ENCODE assay signal across 1 cellular context in the genomic region with DNA sequence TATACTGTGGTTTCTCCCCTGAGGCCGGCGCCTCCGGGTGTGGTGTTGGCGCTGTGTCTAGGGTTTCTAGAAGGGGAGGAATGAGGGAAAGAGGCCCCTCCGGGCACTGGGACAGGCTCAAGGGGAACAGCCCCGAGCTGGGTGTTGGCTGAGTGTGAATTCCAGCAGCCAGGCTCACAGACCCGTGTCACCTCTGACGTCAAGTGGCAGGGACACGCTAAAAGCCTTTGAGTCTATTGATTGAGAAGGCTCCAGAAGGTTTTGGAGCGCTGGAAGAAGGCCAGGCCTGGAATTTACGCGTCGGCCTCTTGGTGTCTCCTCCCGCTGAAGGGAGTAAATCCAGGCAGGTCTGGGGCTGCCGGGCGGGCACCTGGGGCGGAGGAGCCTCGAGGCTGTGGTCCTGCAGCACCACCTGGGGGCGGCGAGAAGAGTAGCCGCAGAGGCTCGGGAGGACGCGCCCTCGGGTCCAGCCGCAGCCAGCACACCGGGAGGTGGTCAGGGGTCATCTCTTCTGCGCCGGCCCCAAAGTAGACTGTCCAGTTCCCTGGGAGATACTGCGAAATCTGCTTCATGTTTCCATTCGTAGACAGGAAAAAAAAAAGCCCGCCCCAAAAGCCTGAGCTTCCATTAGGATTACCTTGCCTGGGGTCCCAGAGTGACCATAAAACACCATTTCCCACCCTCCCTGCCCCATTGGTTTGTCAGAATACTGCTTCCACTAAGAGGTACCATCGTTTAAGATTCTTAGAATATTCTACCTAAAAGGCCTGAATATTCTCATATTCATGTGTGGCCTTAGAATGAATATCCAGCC.
TF ChIP-seq lines count a peak whose summit lies in the region.

No MANE protein-coding gene starts in this region.

TF ChIP-seq in HepG2, 621 proteins besides CTCF, POLR2A, EP300 and RAD21 (continued from another document and continues in another):
- TF ChIP-seq HNF4G (IDR thresholded peaks at IDR 0.05; ENCODE audit: borderline replicate concordance, low read depth, low read length) (peak; percentile 25; the same call in 1 of the 2 replicates), HNF4G (CRISPR knock-in tag; IDR thresholded peaks at IDR 0.05; ENCODE audit: borderline replicate concordance, low read depth) (no peak), DR1 (CRISPR knock-in tag; IDR thresholded peaks at IDR 0.05) (peak; percentile 55; the same call in 1 of the 2 replicates), ATRX (CRISPR knock-in tag; IDR thresholded peaks at IDR 0.05; ENCODE audit: borderline replicate concordance) (no peak), ZNF777 (CRISPR knock-in tag; IDR thresholded peaks at IDR 0.05) (peak; percentile 74), TGIF2 (CRISPR knock-in tag; IDR thresholded peaks at IDR 0.05) (no peak), ZNF275 (CRISPR knock-in tag; IDR thresholded peaks at IDR 0.05; ENCODE audit: borderline replicate concordance) (peak; percentile 85; the same call in 1 of the 2 replicates), ZNF292 (CRISPR knock-in tag; IDR thresholded peaks at IDR 0.05; ENCODE audit: borderline replicate concordance, low read depth) (0 out of 2 replicates have a peak, but pooled peaks have one; percentile 31), KDM2A (CRISPR knock-in tag; IDR thresholded peaks at IDR 0.05; ENCODE audit: borderline replicate concordance, low read depth) (peak; percentile 87; the same call in 1 of the 2 replicates), MXD1 (CRISPR knock-in tag; IDR thresholded peaks at IDR 0.05) (peak; percentile 50; the same call in 1 of the 2 replicates), IKZF5 (CRISPR knock-in tag; IDR thresholded peaks at IDR 0.05) (0 out of 2 replicates have a peak, but pooled peaks have one; percentile 47), ZNF788 (CRISPR knock-in tag; IDR thresholded peaks at IDR 0.05; ENCODE audit: borderline replicate concordance) (peak; percentile 30; the same call in 1 of the 2 replicates), HOXA5 (CRISPR knock-in tag; IDR thresholded peaks at IDR 0.05) (peak; percentile 48; the same call in 1 of the 2 replicates), ZNF501 (CRISPR knock-in tag; IDR thresholded peaks at IDR 0.05) (peak; percentile 73), ZEB1 (IDR thresholded peaks at IDR 0.05; ENCODE audit: insufficient replicate concordance, low read depth) (peak; percentile 63), ZNF580 (CRISPR knock-in tag; IDR thresholded peaks at IDR 0.05; ENCODE audit: borderline replicate concordance, low read depth) (peak; percentile 67; the same call in 1 of the 2 replicates), NKX3-1 (CRISPR knock-in tag; IDR thresholded peaks at IDR 0.05) (0 out of 2 replicates have a peak, but pooled peaks have one; percentile 38), ZNF225 (CRISPR knock-in tag; IDR thresholded peaks at IDR 0.05) (peak; percentile 86), GLI4 (CRISPR knock-in tag; IDR thresholded peaks at IDR 0.05; ENCODE audit: borderline replicate concordance) (peak; percentile 34; the same call in 1 of the 2 replicates), ZNF124 (CRISPR knock-in tag; IDR thresholded peaks at IDR 0.05) (peak; percentile 60; the same call in 1 of the 2 replicates)
- TF ChIP-seq, protein P1, sequence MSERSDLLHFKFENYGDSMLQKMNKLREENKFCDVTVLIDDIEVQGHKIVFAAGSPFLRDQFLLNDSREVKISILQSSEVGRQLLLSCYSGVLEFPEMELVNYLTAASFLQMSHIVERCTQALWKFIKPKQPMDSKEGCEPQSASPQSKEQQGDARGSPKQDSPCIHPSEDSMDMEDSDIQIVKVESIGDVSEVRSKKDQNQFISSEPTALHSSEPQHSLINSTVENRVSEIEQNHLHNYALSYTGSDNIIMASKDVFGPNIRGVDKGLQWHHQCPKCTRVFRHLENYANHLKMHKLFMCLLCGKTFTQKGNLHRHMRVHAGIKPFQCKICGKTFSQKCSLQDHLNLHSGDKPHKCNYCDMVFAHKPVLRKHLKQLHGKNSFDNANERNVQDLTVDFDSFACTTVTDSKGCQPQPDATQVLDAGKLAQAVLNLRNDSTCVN (CRISPR knock-in tag; IDR thresholded peaks at IDR 0.05; ENCODE audit: borderline replicate concordance): peak; percentile 95
- TF ChIP-seq, protein P2, sequence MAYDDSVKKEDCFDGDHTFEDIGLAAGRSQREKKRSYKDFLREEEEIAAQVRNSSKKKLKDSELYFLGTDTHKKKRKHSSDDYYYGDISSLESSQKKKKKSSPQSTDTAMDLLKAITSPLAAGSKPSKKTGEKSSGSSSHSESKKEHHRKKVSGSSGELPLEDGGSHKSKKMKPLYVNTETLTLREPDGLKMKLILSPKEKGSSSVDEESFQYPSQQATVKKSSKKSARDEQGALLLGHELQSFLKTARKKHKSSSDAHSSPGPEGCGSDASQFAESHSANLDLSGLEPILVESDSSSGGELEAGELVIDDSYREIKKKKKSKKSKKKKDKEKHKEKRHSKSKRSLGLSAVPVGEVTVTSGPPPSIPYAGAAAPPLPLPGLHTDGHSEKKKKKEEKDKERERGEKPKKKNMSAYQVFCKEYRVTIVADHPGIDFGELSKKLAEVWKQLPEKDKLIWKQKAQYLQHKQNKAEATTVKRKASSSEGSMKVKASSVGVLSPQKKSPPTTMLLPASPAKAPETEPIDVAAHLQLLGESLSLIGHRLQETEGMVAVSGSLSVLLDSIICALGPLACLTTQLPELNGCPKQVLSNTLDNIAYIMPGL (CRISPR knock-in tag; IDR thresholded peaks at IDR 0.05; ENCODE audit: borderline replicate concordance in 1 of 2, low read depth in 1 of 2): peak; percentile 68 to 75; a peak in 2 of 4 replicates
- TF ChIP-seq, protein P3, sequence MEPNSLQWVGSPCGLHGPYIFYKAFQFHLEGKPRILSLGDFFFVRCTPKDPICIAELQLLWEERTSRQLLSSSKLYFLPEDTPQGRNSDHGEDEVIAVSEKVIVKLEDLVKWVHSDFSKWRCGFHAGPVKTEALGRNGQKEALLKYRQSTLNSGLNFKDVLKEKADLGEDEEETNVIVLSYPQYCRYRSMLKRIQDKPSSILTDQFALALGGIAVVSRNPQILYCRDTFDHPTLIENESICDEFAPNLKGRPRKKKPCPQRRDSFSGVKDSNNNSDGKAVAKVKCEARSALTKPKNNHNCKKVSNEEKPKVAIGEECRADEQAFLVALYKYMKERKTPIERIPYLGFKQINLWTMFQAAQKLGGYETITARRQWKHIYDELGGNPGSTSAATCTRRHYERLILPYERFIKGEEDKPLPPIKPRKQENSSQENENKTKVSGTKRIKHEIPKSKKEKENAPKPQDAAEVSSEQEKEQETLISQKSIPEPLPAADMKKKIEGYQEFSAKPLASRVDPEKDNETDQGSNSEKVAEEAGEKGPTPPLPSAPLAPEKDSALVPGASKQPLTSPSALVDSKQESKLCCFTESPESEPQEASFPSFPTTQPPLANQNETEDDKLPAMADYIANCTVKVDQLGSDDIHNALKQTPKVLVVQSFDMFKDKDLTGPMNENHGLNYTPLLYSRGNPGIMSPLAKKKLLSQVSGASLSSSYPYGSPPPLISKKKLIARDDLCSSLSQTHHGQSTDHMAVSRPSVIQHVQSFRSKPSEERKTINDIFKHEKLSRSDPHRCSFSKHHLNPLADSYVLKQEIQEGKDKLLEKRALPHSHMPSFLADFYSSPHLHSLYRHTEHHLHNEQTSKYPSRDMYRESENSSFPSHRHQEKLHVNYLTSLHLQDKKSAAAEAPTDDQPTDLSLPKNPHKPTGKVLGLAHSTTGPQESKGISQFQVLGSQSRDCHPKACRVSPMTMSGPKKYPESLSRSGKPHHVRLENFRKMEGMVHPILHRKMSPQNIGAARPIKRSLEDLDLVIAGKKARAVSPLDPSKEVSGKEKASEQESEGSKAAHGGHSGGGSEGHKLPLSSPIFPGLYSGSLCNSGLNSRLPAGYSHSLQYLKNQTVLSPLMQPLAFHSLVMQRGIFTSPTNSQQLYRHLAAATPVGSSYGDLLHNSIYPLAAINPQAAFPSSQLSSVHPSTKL (CRISPR knock-in tag; IDR thresholded peaks at IDR 0.05): peak; percentile 62
- TF ChIP-seq, protein P4, sequence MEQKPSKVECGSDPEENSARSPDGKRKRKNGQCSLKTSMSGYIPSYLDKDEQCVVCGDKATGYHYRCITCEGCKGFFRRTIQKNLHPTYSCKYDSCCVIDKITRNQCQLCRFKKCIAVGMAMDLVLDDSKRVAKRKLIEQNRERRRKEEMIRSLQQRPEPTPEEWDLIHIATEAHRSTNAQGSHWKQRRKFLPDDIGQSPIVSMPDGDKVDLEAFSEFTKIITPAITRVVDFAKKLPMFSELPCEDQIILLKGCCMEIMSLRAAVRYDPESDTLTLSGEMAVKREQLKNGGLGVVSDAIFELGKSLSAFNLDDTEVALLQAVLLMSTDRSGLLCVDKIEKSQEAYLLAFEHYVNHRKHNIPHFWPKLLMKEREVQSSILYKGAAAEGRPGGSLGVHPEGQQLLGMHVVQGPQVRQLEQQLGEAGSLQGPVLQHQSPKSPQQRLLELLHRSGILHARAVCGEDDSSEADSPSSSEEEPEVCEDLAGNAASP (CRISPR knock-in tag; IDR thresholded peaks at IDR 0.05; ENCODE audit: borderline replicate concordance): peak; percentile 32; the same call in 1 of the 2 replicates
- TF ChIP-seq, protein P5, sequence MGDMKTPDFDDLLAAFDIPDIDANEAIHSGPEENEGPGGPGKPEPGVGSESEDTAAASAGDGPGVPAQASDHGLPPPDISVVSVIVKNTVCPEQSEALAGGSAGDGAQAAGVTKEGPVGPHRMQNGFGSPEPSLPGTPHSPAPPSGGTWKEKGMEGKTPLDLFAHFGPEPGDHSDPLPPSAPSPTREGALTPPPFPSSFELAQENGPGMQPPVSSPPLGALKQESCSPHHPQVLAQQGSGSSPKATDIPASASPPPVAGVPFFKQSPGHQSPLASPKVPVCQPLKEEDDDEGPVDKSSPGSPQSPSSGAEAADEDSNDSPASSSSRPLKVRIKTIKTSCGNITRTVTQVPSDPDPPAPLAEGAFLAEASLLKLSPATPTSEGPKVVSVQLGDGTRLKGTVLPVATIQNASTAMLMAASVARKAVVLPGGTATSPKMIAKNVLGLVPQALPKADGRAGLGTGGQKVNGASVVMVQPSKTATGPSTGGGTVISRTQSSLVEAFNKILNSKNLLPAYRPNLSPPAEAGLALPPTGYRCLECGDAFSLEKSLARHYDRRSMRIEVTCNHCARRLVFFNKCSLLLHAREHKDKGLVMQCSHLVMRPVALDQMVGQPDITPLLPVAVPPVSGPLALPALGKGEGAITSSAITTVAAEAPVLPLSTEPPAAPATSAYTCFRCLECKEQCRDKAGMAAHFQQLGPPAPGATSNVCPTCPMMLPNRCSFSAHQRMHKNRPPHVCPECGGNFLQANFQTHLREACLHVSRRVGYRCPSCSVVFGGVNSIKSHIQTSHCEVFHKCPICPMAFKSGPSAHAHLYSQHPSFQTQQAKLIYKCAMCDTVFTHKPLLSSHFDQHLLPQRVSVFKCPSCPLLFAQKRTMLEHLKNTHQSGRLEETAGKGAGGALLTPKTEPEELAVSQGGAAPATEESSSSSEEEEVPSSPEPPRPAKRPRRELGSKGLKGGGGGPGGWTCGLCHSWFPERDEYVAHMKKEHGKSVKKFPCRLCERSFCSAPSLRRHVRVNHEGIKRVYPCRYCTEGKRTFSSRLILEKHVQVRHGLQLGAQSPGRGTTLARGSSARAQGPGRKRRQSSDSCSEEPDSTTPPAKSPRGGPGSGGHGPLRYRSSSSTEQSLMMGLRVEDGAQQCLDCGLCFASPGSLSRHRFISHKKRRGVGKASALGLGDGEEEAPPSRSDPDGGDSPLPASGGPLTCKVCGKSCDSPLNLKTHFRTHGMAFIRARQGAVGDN (CRISPR knock-in tag; IDR thresholded peaks at IDR 0.05): peak; percentile 84
- TF ChIP-seq, protein P6, sequence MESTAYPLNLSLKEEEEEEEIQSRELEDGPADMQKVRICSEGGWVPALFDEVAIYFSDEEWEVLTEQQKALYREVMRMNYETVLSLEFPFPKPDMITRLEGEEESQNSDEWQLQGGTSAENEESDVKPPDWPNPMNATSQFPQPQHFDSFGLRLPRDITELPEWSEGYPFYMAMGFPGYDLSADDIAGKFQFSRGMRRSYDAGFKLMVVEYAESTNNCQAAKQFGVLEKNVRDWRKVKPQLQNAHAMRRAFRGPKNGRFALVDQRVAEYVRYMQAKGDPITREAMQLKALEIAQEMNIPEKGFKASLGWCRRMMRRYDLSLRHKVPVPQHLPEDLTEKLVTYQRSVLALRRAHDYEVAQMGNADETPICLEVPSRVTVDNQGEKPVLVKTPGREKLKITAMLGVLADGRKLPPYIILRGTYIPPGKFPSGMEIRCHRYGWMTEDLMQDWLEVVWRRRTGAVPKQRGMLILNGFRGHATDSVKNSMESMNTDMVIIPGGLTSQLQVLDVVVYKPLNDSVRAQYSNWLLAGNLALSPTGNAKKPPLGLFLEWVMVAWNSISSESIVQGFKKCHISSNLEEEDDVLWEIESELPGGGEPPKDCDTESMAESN (CRISPR knock-in tag; conservative IDR thresholded peaks at IDR 0.05): 0 out of 2 replicates have a peak, but pooled peaks have one; percentile 21
- TF ChIP-seq, protein P7, sequence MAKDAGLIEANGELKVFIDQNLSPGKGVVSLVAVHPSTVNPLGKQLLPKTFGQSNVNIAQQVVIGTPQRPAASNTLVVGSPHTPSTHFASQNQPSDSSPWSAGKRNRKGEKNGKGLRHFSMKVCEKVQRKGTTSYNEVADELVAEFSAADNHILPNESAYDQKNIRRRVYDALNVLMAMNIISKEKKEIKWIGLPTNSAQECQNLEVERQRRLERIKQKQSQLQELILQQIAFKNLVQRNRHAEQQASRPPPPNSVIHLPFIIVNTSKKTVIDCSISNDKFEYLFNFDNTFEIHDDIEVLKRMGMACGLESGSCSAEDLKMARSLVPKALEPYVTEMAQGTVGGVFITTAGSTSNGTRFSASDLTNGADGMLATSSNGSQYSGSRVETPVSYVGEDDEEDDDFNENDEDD (CRISPR knock-in tag; IDR thresholded peaks at IDR 0.05; ENCODE audit: borderline replicate concordance): peak; percentile 53; the same call in 1 of the 2 replicates
